ENCODE assay signal across 8 cellular contexts in genomic region chr5:177454397-177455035, GRCh38. TPM values are rescaled to one million over a fixed set of nuclear protein-coding genes. Genes with fewer than 3 reads are reported as not detected.
A peak's percentile ranks its signal among the peaks of the same experiment; 100 is the strongest.
DNase-seq lines count a peak whose midpoint lies in the region; TF ChIP-seq lines count a peak whose summit lies in the region.

No MANE protein-coding gene starts in this region.

- POLR2A ChIA-PET in SK-N-SH (lab: Yijun Ruan, JAX) = interaction anchor here (1.0 to 4.9 kb wide), 11 partner anchors 8 to 141 kb away, joined by 3 to 72 read pairs (median 5); partner anchors contain the start of genes DBN1, PDLIM7 and PRR7

- WGBS in H9 (ENCODE audit: extremely low coverage, insufficient read length, low lambda C conversion rate) = no CpG with 5 or more reads among the region's 84 CpGs
- 0% methylated on average over 11 of the region's 84 CpGs for WGBS in SK-N-SH (ENCODE audit: low lambda C conversion rate)
- 0 to 3% methylated on average over 8 to 71 of the region's 84 CpGs for WGBS in testis, 2 donors

- no peak overlapping the region for H2BK20ac ChIP-seq in H9 (ENCODE audit: low read depth, low read length, poor library complexity, severe bottlenecking)

- no peak overlapping the region for H4K91ac ChIP-seq in H9 (ENCODE audit: insufficient read length, low read depth, low read length)

- H4K8ac ChIP-seq in H9 (replicated peaks; ENCODE audit: insufficient read length, low read depth, low read length) = no peak overlapping the region

- H3K27me3 ChIP-seq in H9 (ENCODE audit: insufficient read depth, low read length) (peaks cover 4% of the 10 kb centered on the region; the same call in 1 of the 2 replicates), Loucy (ENCODE audit: insufficient read depth, low read length, poor library complexity, severe bottlenecking) (no peaks in the 10 kb centered on the region), SK-N-SH (ENCODE audit: insufficient read depth) (no peaks in the 10 kb centered on the region), osteoblast (ENCODE audit: insufficient read depth, low read length) (no peaks in the 10 kb centered on the region), testis (no peaks in the 10 kb centered on the region)

- H3K4me1 ChIP-seq in H9 (ENCODE audit: insufficient read depth, low read length) = no peaks in the 10 kb centered on the region
- no peaks in the 10 kb centered on the region for H3K4me1 ChIP-seq in Loucy (ENCODE audit: insufficient read depth, low read length, poor library complexity, severe bottlenecking)
- peaks cover 13 to 85% of the 10 kb centered on the region in 2 experiments for H3K4me1 ChIP-seq in SK-N-SH (ENCODE audit: control insufficient read depth in 1 of 2, insufficient read depth in 2 of 2, low read depth in 1 of 2, low read length in 1 of 2)
- peaks cover 19% of the 10 kb centered on the region for H3K4me1 ChIP-seq in osteoblast (ENCODE audit: insufficient read depth, low read length)
- H3K4me1 ChIP-seq in testis = peaks cover 14% of the 10 kb centered on the region

- peak; percentile 86 for TF ChIP-seq RAD21 in SK-N-SH (IDR thresholded peaks at IDR 0.05; ENCODE audit: low read length)

- H3K23ac ChIP-seq in H9 (ENCODE audit: insufficient read length, low read depth, low read length) = no peak overlapping the region

- H3K79me1 ChIP-seq in H9 (ENCODE audit: insufficient read depth, low read depth, low read length, poor library complexity, severe bottlenecking) = no peaks in the 10 kb centered on the region

- peaks cover 26% of the 10 kb centered on the region for H3K27me3 Mint-ChIP-seq in H9 (ENCODE audit: low read depth)
- H3K27me3 Mint-ChIP-seq in activated naive CD4-positive, alpha-beta T cell treated with anti-CD3 and anti-CD28 coated beads, Interleukin-2, amount 50 U/mL, for 24 hours = no peaks in the 10 kb centered on the region

- H2BK12ac ChIP-seq in H9 (ENCODE audit: insufficient read length, low read depth, low read length) = no peak overlapping the region

- H3F3A ChIP-seq in Loucy (ENCODE audit: low read depth) (no peaks in the 10 kb centered on the region; the same call in 1 of the 2 replicates), SK-N-SH (replicated peaks; ENCODE audit: insufficient read depth) (peaks cover 35% of the 10 kb centered on the region)

- no peaks in the 10 kb centered on the region for H3K9me2 ChIP-seq in Loucy (replicated peaks; ENCODE audit: low read depth, low read length)
- no peaks in the 10 kb centered on the region for H3K9me2 ChIP-seq in SK-N-SH

- no peak overlapping the region for H4K5ac ChIP-seq in H9 (ENCODE audit: insufficient read length, low read depth, low read length)

- H3K18ac ChIP-seq in H9 (ENCODE audit: insufficient read length, low read depth, low read length) = peak overlapping the region; percentile 97

- no peaks in the 10 kb centered on the region for H3K79me2 ChIP-seq in H9 (ENCODE audit: insufficient read depth, low read length)
- H3K79me2 ChIP-seq in Loucy (ENCODE audit: insufficient read depth, low read length) = no peaks in the 10 kb centered on the region
- 0 out of 2 replicates have a peak, but pooled peaks cover 3% of the 10 kb centered on the region for H3K79me2 ChIP-seq in SK-N-SH (ENCODE audit: insufficient read depth)
- H3K79me2 ChIP-seq in osteoblast (ENCODE audit: insufficient read depth, low read length) = peaks cover 10% of the 10 kb centered on the region

- H3K27ac Mint-ChIP-seq in H9 = no peak overlapping the region; a peak in 1 of 7 replicates
- no peak overlapping the region for H3K27ac Mint-ChIP-seq in activated naive CD4-positive, alpha-beta T cell treated with anti-CD3 and anti-CD28 coated beads, Interleukin-2, amount 50 U/mL, for 24 hours

- H2AK5ac ChIP-seq in H9 (ENCODE audit: insufficient read length, low read length) = no peak overlapping the region

- no peak for TF ChIP-seq EP300 in SK-N-SH (IDR thresholded peaks at IDR 0.05; ENCODE audit: borderline replicate concordance in 1 of 2, low read depth in 1 of 2, low read length in 1 of 2)

- H2BK120ac ChIP-seq in H9 (ENCODE audit: low read depth, low read length, poor library complexity, severe bottlenecking) = peak overlapping the region; percentile 72

- no peaks in the 10 kb centered on the region; a peak in 1 of 5 replicates for H3K9me3 Mint-ChIP-seq in H9
- H3K9me3 Mint-ChIP-seq in activated naive CD4-positive, alpha-beta T cell treated with anti-CD3 and anti-CD28 coated beads, Interleukin-2, amount 50 U/mL, for 24 hours = no peaks in the 10 kb centered on the region

- no peaks in the 10 kb centered on the region for H4K20me1 ChIP-seq in H9 (ENCODE audit: control insufficient read depth, insufficient read depth, insufficient read length)
- peaks cover 13% of the 10 kb centered on the region for H4K20me1 ChIP-seq in Loucy (ENCODE audit: insufficient read depth, low read length, poor library complexity, severe bottlenecking)
- H4K20me1 ChIP-seq in SK-N-SH (ENCODE audit: insufficient read depth) = peaks cover 55% of the 10 kb centered on the region
- H4K20me1 ChIP-seq in osteoblast (ENCODE audit: insufficient read depth, low read length) = peaks cover 78% of the 10 kb centered on the region

- intact Hi-C loops in testis (cut with DNase I; ENCODE audit: low total_unique reads) = loop anchor here (5.0 kb wide), 1 partner anchor 52 kb away; the partner anchor contains the start of gene PFN3

- H3K9ac ChIP-seq in H9 (ENCODE audit: extremely low read depth, insufficient read length, low read length) = peak overlapping the region; percentile 54
- peak overlapping the region; percentile 90 for H3K9ac ChIP-seq in Loucy (ENCODE audit: low read depth, low read length, poor library complexity, severe bottlenecking)
- H3K9ac ChIP-seq in SK-N-SH = peak overlapping the region; percentile 50; the same call in 1 of the 2 replicates

- no peak overlapping the region for H2AFZ ChIP-seq in H9 (ENCODE audit: low read length)
- peak overlapping the region; percentile 73 for H2AFZ ChIP-seq in Loucy (ENCODE audit: low read length)
- H2AFZ ChIP-seq in SK-N-SH (ENCODE audit: low read depth) = no peak overlapping the region
- H2AFZ ChIP-seq in osteoblast (ENCODE audit: low read length) = peak overlapping the region; percentile 29

- H3K4me3 Mint-ChIP-seq in H9 = peak overlapping the region; percentile 72 to 86
- peak overlapping the region; percentile 88 for H3K4me3 Mint-ChIP-seq in activated naive CD4-positive, alpha-beta T cell treated with anti-CD3 and anti-CD28 coated beads, Interleukin-2, amount 50 U/mL, for 24 hours

- peaks cover 11 to 37% (median 25%) of the 10 kb centered on the region in 3 experiments for H3K36me3 Mint-ChIP-seq in H9 (ENCODE audit: insufficient read depth in 1 of 3, low read depth in 3 of 3)
- H3K36me3 Mint-ChIP-seq in activated naive CD4-positive, alpha-beta T cell treated with anti-CD3 and anti-CD28 coated beads, Interleukin-2, amount 50 U/mL, for 24 hours = no peaks in the 10 kb centered on the region

- peak; percentile 97 for DNase-seq in GM03348 (ENCODE audit: low spot score)
- DNase-seq in H9 = peak; percentile 91
- DNase-seq in SK-N-SH = peak; percentile 95
- DNase-seq in glomerular visceral epithelial cell (ENCODE audit: extremely low spot score) = peak; percentile 95
- DNase-seq in osteoblast (ENCODE audit: insufficient read length, low spot score, missing footprints) = peak; percentile 100
- DNase-seq in testis = peak; percentile 93

- H2BK5ac ChIP-seq in H9 (ENCODE audit: insufficient read length, low read length) = no peak overlapping the region

- H3K36me3 ChIP-seq in Loucy (ENCODE audit: insufficient read depth, low read length) (no peaks in the 10 kb centered on the region), SK-N-SH (replicated peaks in 1 of 2; ENCODE audit: control insufficient read depth in 1 of 2, insufficient read depth in 2 of 2, low read length in 1 of 2) (peaks cover 13 to 27% of the 10 kb centered on the region in 2 experiments), osteoblast (ENCODE audit: insufficient read depth, low read length) (peaks cover 28% of the 10 kb centered on the region), testis (ENCODE audit: low read depth, missing control alignments) (no peaks in the 10 kb centered on the region)

- no peak overlapping the region for H3K56ac ChIP-seq in H9 (ENCODE audit: insufficient read length, low read depth, low read length)

- CTCF ChIA-PET in SK-N-SH (lab: Yijun Ruan, JAX) = interaction anchor here (0.7 to 15.5 kb wide), 36 partner anchors 9 to 145 kb away, joined by 3 to 375 read pairs (median 5); partner anchors contain the start of genes DBN1, F12, GRK6 and MXD3

- peak overlapping the region; percentile 96 for H3K14ac ChIP-seq in H9 (ENCODE audit: insufficient read depth, low read length)

- peaks cover 14% of the 10 kb centered on the region for H3K23me2 ChIP-seq in H9 (ENCODE audit: insufficient read length, low read depth, low read length, poor library complexity, severe bottlenecking)

- no peak overlapping the region for H3T11ph ChIP-seq in H9 (ENCODE audit: low read length)

- H3K27ac ChIP-seq in H9 (ENCODE audit: insufficient read length, low read depth, low read length) (no peak overlapping the region), SK-N-SH (ENCODE audit: low read depth in 2 of 2, low read length in 1 of 2) (peak overlapping the region; percentile 61 to 91), osteoblast (ENCODE audit: low read depth, low read length) (peak overlapping the region; percentile 51), testis (peak overlapping the region; percentile 24 to 55)

- peak overlapping the region; percentile 79 for H3K4me3 ChIP-seq in Loucy (ENCODE audit: low read length, poor library complexity, severe bottlenecking)
- H3K4me3 ChIP-seq in SK-N-SH (ENCODE audit: low read depth in 2 of 2, low read length in 1 of 2) = peak overlapping the region; percentile 47 to 48
- H3K4me3 ChIP-seq in osteoblast (ENCODE audit: insufficient read depth, low read length) = peak overlapping the region; percentile 66
- H3K4me3 ChIP-seq in testis = peak overlapping the region; percentile 58 to 66

- peaks cover 30 to 34% of the 10 kb centered on the region in 2 experiments for H3K4me1 Mint-ChIP-seq in H9
- peaks cover 21% of the 10 kb centered on the region for H3K4me1 Mint-ChIP-seq in activated naive CD4-positive, alpha-beta T cell treated with anti-CD3 and anti-CD28 coated beads, Interleukin-2, amount 50 U/mL, for 24 hours

- H3K9me3 ChIP-seq in H9 (ENCODE audit: control insufficient read depth, low read depth, low read length) (no peaks in the 10 kb centered on the region), Loucy (ENCODE audit: insufficient read depth, low read depth, low read length) (no peaks in the 10 kb centered on the region), SK-N-SH (no peaks in the 10 kb centered on the region), osteoblast (ENCODE audit: low read depth, low read length) (no peaks in the 10 kb centered on the region), testis (no peaks in the 10 kb centered on the region)

- no peak for TF ChIP-seq POLR2A in testis (IDR thresholded peaks at IDR 0.05)

- H3K4me2 ChIP-seq in H9 (ENCODE audit: insufficient read depth, insufficient read length, low read length) = peak overlapping the region; percentile 73
- peak overlapping the region; percentile 80 for H3K4me2 ChIP-seq in Loucy (ENCODE audit: low read depth, low read length, poor library complexity, severe bottlenecking)
- H3K4me2 ChIP-seq in SK-N-SH = peak overlapping the region; percentile 74; the same call in 1 of the 2 replicates
- H3K4me2 ChIP-seq in osteoblast (ENCODE audit: insufficient read depth, low read length) = peak overlapping the region; percentile 84

- TF ChIP-seq CTCF in H9 (conservative IDR thresholded peaks at IDR 0.05) (peak; percentile 87), Loucy (conservative IDR thresholded peaks at IDR 0.05; ENCODE audit: low read length) (peak; percentile 60), SK-N-SH (IDR thresholded peaks at IDR 0.05) (peak; percentile 77), osteoblast (IDR thresholded peaks at IDR 0.05; ENCODE audit: extremely low read depth, low read depth, low read length) (peak; percentile 76), testis (IDR thresholded peaks at IDR 0.05) (peak; percentile 91 to 99 (median 98))

- H2BK15ac ChIP-seq in H9 (ENCODE audit: low read depth, low read length) = peak overlapping the region; percentile 42; the same call in 1 of the 2 replicates

- H3K4ac ChIP-seq in H9 (ENCODE audit: low read depth, low read length) = peak overlapping the region; percentile 68; the same call in 1 of the 2 replicates

RNA-seq across cellular contexts. Expression of gene PRR7, which starts 7.9 kb away (rescaled TPM):
- total RNA-seq in H9 (2021) = 9.6 and 10.2 TPM in 2 replicates
- 12.5 and 17.1 TPM in 2 replicates for polyA plus RNA-seq in SK-N-SH (2012; rRNA removed)
- polyA plus RNA-seq in SK-N-SH (2012; cell fraction: cytosol; rRNA removed) = 12.6 and 23.0 TPM in 2 replicates
- polyA plus RNA-seq in SK-N-SH (2012; cell fraction: nucleus; rRNA removed) = 29.5 and 41.3 TPM in 2 replicates
- 10.0 and 12.7 TPM in 2 replicates for total RNA-seq in osteoblast
- total RNA-seq in testis = 10 to 100 TPM; 19.9 to 23.2 TPM
- polyA plus RNA-seq in testis (ENCODE audit: insufficient read depth, low read depth, low replicate concordance) = 2.8 TPM

RNA-seq across cellular contexts. Expression of gene DBN1, which starts 18.9 kb away (rescaled TPM):
- total RNA-seq in H9 (2021) (339 and 340 TPM in 2 replicates), osteoblast (121 and 139 TPM in 2 replicates), testis (10 to 100 TPM; 69.6 to 83.1 TPM)
- polyA plus RNA-seq in SK-N-SH (2012; rRNA removed) (176 and 244 TPM in 2 replicates), testis (ENCODE audit: insufficient read depth, low read depth, low replicate concordance) (50.5 TPM)
- 109 and 114 TPM in 2 replicates for polyA plus RNA-seq in SK-N-SH (2012; cell fraction: cytosol; rRNA removed)
- polyA plus RNA-seq in SK-N-SH (2012; cell fraction: nucleus; rRNA removed) = 1,021 and 1,050 TPM in 2 replicates

RNA-seq across cellular contexts. Expression of gene GRK6, which starts 28.0 kb away (rescaled TPM):
- total RNA-seq in H9 (2021) = 73.7 and 75.2 TPM in 2 replicates
- polyA plus RNA-seq in SK-N-SH (2012; rRNA removed) = 35.9 and 39.5 TPM in 2 replicates
- polyA plus RNA-seq in SK-N-SH (2012; cell fraction: cytosol; rRNA removed) = 28.3 and 36.2 TPM in 2 replicates
- polyA plus RNA-seq in SK-N-SH (2012; cell fraction: nucleus; rRNA removed) = 28.0 and 30.6 TPM in 2 replicates
- total RNA-seq in osteoblast = 18.3 and 19.2 TPM in 2 replicates
- total RNA-seq in testis = 10 to 100 TPM; 51.8 to 57.0 TPM
- polyA plus RNA-seq in testis (ENCODE audit: insufficient read depth, low read depth, low replicate concordance) = 32.6 TPM

RNA-seq across cellular contexts. Expression of gene PDLIM7, which starts 42.9 kb away (rescaled TPM):
- total RNA-seq in H9 (2021) (134 and 137 TPM in 2 replicates), osteoblast (157 and 159 TPM in 2 replicates), testis (100 to 1,000 TPM in 1 of 2 donors, 10 to 100 TPM in 1; 90.5 to 118 TPM)
- polyA plus RNA-seq in SK-N-SH (2012; rRNA removed) (183 and 206 TPM in 2 replicates), testis (ENCODE audit: insufficient read depth, low read depth, low replicate concordance) (72.2 TPM)
- polyA plus RNA-seq in SK-N-SH (2012; cell fraction: cytosol; rRNA removed) = 60.8 and 101 TPM in 2 replicates
- 702 and 826 TPM in 2 replicates for polyA plus RNA-seq in SK-N-SH (2012; cell fraction: nucleus; rRNA removed)

RNA-seq across cellular contexts. Expression of gene F12, which starts 45.2 kb away (rescaled TPM):
- total RNA-seq in H9 (2021) (2.3 and 3.5 TPM in 2 replicates), osteoblast (not detected in 2 replicates), testis (1 to 10 TPM; 5.3 to 5.8 TPM)
- polyA plus RNA-seq in SK-N-SH (2012; rRNA removed) (3.8 and 4.3 TPM in 2 replicates), testis (ENCODE audit: insufficient read depth, low read depth, low replicate concordance) (4.9 TPM)
- 1.2 and 3.0 TPM in 2 replicates for polyA plus RNA-seq in SK-N-SH (2012; cell fraction: cytosol; rRNA removed)
- polyA plus RNA-seq in SK-N-SH (2012; cell fraction: nucleus; rRNA removed) = 8.5 and 16.3 TPM in 2 replicates

Comparison
In these comparisons a context has a peak if more than half of its experiments do, and no peak if none do; other contexts are left out.
1. H2AFZ ChIP-seq: peak in Loucy (single experiment) and osteoblast (single experiment); none in H9 (single experiment) and SK-N-SH (single experiment).
2. Peak in every context shown above with its lines, with median percentiles within 50 percentile points of each other: DNase-seq, H3K4me2 ChIP-seq, H3K9ac ChIP-seq, CTCF ChIP-seq and H3K4me3 ChIP-seq.